ENCODE assay signal across 1 cellular context in genomic region chr19:1027953-1028902, GRCh38.
TF ChIP-seq lines count a peak whose summit lies in the region.

No MANE protein-coding gene starts in this region.

TF ChIP-seq in HepG2, 621 proteins besides CTCF, POLR2A, EP300 and RAD21 (continued from another document and continues in another):
- TF ChIP-seq SRSF9 (IDR thresholded peaks at IDR 0.05; ENCODE audit: borderline replicate concordance, insufficient read depth, low read depth, low read length, poor library complexity, severe bottlenecking) (no peak), BCL3 (CRISPR knock-in tag; IDR thresholded peaks at IDR 0.05) (no peak), ASH2L (IDR thresholded peaks at IDR 0.05; ENCODE audit: insufficient read length, low read depth, low read length) (peak; percentile 55), NR0B2 (CRISPR knock-in tag; IDR thresholded peaks at IDR 0.05) (0 out of 2 replicates have a peak, but pooled peaks have one; percentile 33), ZNF256 (CRISPR knock-in tag; conservative IDR thresholded peaks at IDR 0.05) (no peak), ZFP37 (CRISPR knock-in tag; IDR thresholded peaks at IDR 0.05; ENCODE audit: borderline replicate concordance) (no peak), ZNF567 (CRISPR knock-in tag; IDR thresholded peaks at IDR 0.05; ENCODE audit: borderline replicate concordance) (no peak), ZNF558 (CRISPR knock-in tag; IDR thresholded peaks at IDR 0.05; ENCODE audit: borderline replicate concordance) (no peak), ZNF468 (CRISPR knock-in tag; IDR thresholded peaks at IDR 0.05) (no peak), FOXK1 (CRISPR knock-in tag; IDR thresholded peaks at IDR 0.05; ENCODE audit: borderline replicate concordance, low read depth) (no peak), ZBTB39 (CRISPR knock-in tag; IDR thresholded peaks at IDR 0.05) (no peak), SKI (IDR thresholded peaks at IDR 0.05; ENCODE audit: partially characterized antibody) (no peak), HMG20A (CRISPR knock-in tag; IDR thresholded peaks at IDR 0.05; ENCODE audit: borderline replicate concordance) (no peak), SOX6 (IDR thresholded peaks at IDR 0.05) (no peak), SOX6 (CRISPR knock-in tag; IDR thresholded peaks at IDR 0.05) (peak; percentile 19; the same call in 1 of the 2 replicates), FUBP1 (CRISPR knock-in tag; IDR thresholded peaks at IDR 0.05; ENCODE audit: borderline replicate concordance) (no peak), ZNF841 (CRISPR knock-in tag; IDR thresholded peaks at IDR 0.05; ENCODE audit: borderline replicate concordance) (no peak), ZNF253 (CRISPR knock-in tag; IDR thresholded peaks at IDR 0.05; ENCODE audit: borderline replicate concordance) (no peak), HOXA5 (CRISPR knock-in tag; IDR thresholded peaks at IDR 0.05) (0 out of 2 replicates have a peak, but pooled peaks have one; percentile 21), SNAPC2 (CRISPR knock-in tag; IDR thresholded peaks at IDR 0.05) (no peak), RAD51 (IDR thresholded peaks at IDR 0.05; ENCODE audit: borderline replicate concordance) (no peak), TFAP4 (IDR thresholded peaks at IDR 0.05; ENCODE audit: borderline replicate concordance, low read depth) (peak; percentile 86; the same call in 1 of the 2 replicates), MTERF4 (CRISPR knock-in tag; IDR thresholded peaks at IDR 0.05) (no peak), GFI1 (CRISPR knock-in tag; IDR thresholded peaks at IDR 0.05; ENCODE audit: borderline replicate concordance) (no peak), GTF2F1 (IDR thresholded peaks at IDR 0.05; ENCODE audit: low read length) (no peak), ZNF318 (CRISPR knock-in tag; IDR thresholded peaks at IDR 0.05) (no peak), GABPB1 (CRISPR knock-in tag; IDR thresholded peaks at IDR 0.05) (peak; percentile 87)
- TF ChIP-seq, protein P1, sequence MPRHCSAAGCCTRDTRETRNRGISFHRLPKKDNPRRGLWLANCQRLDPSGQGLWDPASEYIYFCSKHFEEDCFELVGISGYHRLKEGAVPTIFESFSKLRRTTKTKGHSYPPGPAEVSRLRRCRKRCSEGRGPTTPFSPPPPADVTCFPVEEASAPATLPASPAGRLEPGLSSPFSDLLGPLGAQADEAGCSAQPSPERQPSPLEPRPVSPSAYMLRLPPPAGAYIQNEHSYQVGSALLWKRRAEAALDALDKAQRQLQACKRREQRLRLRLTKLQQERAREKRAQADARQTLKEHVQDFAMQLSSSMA (CRISPR knock-in tag; IDR thresholded peaks at IDR 0.05) = no peak
- TF ChIP-seq, protein P2, sequence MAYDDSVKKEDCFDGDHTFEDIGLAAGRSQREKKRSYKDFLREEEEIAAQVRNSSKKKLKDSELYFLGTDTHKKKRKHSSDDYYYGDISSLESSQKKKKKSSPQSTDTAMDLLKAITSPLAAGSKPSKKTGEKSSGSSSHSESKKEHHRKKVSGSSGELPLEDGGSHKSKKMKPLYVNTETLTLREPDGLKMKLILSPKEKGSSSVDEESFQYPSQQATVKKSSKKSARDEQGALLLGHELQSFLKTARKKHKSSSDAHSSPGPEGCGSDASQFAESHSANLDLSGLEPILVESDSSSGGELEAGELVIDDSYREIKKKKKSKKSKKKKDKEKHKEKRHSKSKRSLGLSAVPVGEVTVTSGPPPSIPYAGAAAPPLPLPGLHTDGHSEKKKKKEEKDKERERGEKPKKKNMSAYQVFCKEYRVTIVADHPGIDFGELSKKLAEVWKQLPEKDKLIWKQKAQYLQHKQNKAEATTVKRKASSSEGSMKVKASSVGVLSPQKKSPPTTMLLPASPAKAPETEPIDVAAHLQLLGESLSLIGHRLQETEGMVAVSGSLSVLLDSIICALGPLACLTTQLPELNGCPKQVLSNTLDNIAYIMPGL (CRISPR knock-in tag; IDR thresholded peaks at IDR 0.05; ENCODE audit: borderline replicate concordance in 1 of 2, low read depth in 1 of 2) = peak in 1 of 2 experiments; percentile 23; a peak in 1 of 4 replicates
- TF ChIP-seq, protein P3, sequence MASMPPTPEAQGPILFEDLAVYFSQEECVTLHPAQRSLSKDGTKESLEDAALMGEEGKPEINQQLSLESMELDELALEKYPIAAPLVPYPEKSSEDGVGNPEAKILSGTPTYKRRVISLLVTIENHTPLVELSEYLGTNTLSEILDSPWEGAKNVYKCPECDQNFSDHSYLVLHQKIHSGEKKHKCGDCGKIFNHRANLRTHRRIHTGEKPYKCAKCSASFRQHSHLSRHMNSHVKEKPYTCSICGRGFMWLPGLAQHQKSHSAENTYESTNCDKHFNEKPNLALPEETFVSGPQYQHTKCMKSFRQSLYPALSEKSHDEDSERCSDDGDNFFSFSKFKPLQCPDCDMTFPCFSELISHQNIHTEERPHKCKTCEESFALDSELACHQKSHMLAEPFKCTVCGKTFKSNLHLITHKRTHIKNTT (CRISPR knock-in tag; IDR thresholded peaks at IDR 0.05) = no peak
- TF ChIP-seq, protein P4, sequence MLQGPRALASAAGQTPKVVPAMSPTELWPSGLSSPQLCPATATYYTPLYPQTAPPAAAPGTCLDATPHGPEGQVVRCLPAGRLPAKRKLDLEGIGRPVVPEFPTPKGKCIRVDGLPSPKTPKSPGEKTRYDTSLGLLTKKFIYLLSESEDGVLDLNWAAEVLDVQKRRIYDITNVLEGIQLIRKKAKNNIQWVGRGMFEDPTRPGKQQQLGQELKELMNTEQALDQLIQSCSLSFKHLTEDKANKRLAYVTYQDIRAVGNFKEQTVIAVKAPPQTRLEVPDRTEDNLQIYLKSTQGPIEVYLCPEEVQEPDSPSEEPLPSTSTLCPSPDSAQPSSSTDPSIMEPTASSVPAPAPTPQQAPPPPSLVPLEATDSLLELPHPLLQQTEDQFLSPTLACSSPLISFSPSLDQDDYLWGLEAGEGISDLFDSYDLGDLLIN (CRISPR knock-in tag; IDR thresholded peaks at IDR 0.05; ENCODE audit: borderline replicate concordance) = no peak
